In genomic region chr2:224881846-224882245, GRCh38 we compare ENCODE assay signal across 13 cellular contexts.
DNase-seq lines count a peak whose midpoint lies in the region; ATAC-seq lines count a peak whose summit lies in the region.
"Had no signal": no experiment of that assay in that cellular context is flagged by ENCODE, and none has a peak within 500 bp of the region (broad histone marks: within the 10 kb centered on the region; RNA-seq: fewer than 3 reads in every experiment).

No MANE protein-coding gene starts in this region.

- H3K36me3 Mint-ChIP-seq in activated T-helper 1 cell treated with anti-CD3 and anti-CD28 coated beads, Interleukin-12 subunit alpha, Interleukin-12 subunit beta, Interleukin-2, Interleukin-4 antibody, amounts not matched to agents 30 ng/mL and 10 ng/mL and 1 ng/mL, durations not matched to agents 14 hours and 24 hours and 36 hours (ENCODE audit: low read depth): peaks cover 76% of the 10 kb centered on the region

- H3K9me3 Mint-ChIP-seq in activated T-helper 1 cell treated with anti-CD3 and anti-CD28 coated beads, Interleukin-12 subunit alpha, Interleukin-12 subunit beta, Interleukin-2, Interleukin-4 antibody, amounts not matched to agents 30 ng/mL and 10 ng/mL and 1 ng/mL, durations not matched to agents 14 hours and 24 hours and 36 hours: no peaks in the 10 kb centered on the region

- H3K27me3 Mint-ChIP-seq in activated T-helper 1 cell treated with anti-CD3 and anti-CD28 coated beads, Interleukin-12 subunit alpha, Interleukin-12 subunit beta, Interleukin-2, Interleukin-4 antibody, amounts not matched to agents 30 ng/mL and 10 ng/mL and 1 ng/mL, durations not matched to agents 14 hours and 24 hours and 36 hours (ENCODE audit: insufficient read depth): no peaks in the 10 kb centered on the region

- no peak overlapping the region for H2AFZ ChIP-seq in ACC112 (ENCODE audit: low read length, unreplicated experiment)

- peak overlapping the region; percentile 97 for H3K27ac ChIP-seq in ACC112 (ENCODE audit: low read depth, low read length)
- H3K27ac ChIP-seq: C4-2B had no signal

- peaks cover 57% of the 10 kb centered on the region for H3K4me1 ChIP-seq in ACC112 (ENCODE audit: control insufficient read depth, insufficient read depth, low read length, unreplicated experiment)

- no peak for ATAC-seq in GM21526 (IDR thresholded peaks at IDR 0.05; ENCODE audit: low FRiP score, unreplicated experiment)

- peak overlapping the region; percentile 12 for H3K4me3 Mint-ChIP-seq in activated T-helper 1 cell treated with anti-CD3 and anti-CD28 coated beads, Interleukin-12 subunit alpha, Interleukin-12 subunit beta, Interleukin-2, Interleukin-4 antibody, amounts not matched to agents 30 ng/mL and 10 ng/mL and 1 ng/mL, durations not matched to agents 14 hours and 24 hours and 36 hours

- DNase-seq in EH (ENCODE audit: low read depth): peak; percentile 33
- DNase-seq in activated T-helper 1 cell treated with anti-CD3 and anti-CD28 coated beads, Interleukin-12 subunit alpha, Interleukin-12 subunit beta, Interleukin-2, Interleukin-4 antibody, amounts not matched to agents 30 ng/mL and 10 ng/mL and 1 ng/mL, durations not matched to agents 14 hours and 24 hours and 36 hours (ENCODE audit: low spot score): no peak
- DNase-seq in glomerular visceral epithelial cell (ENCODE audit: extremely low spot score): peak; percentile 51
- DNase-seq in GM03348 (ENCODE audit: low spot score): no peak
- no peak for DNase-seq in HCEC 1CT
- DNase-seq in NOMO-1 (lab: John Stamatoyannopoulos, UW; ENCODE audit: unreplicated experiment in 2 of 2): no peak
- DNase-seq: central memory CD4-positive, alpha-beta T cell; midbrain; posterior cingulate gyrus; T1000 had no signal

- H3K27ac Mint-ChIP-seq in activated T-helper 1 cell treated with anti-CD3 and anti-CD28 coated beads, Interleukin-12 subunit alpha, Interleukin-12 subunit beta, Interleukin-2, Interleukin-4 antibody, amounts not matched to agents 30 ng/mL and 10 ng/mL and 1 ng/mL, durations not matched to agents 14 hours and 24 hours and 36 hours: no peak overlapping the region

- no peaks in the 10 kb centered on the region for H3K79me2 ChIP-seq in ACC112 (ENCODE audit: control insufficient read depth, insufficient read depth, low read length, unreplicated experiment)

- no peaks in the 10 kb centered on the region for H3K27me3 ChIP-seq in ACC112 (ENCODE audit: insufficient read depth, low read length)

- intact Hi-C loops in activated T-helper 1 cell treated with anti-CD3 and anti-CD28 coated beads, Interleukin-12 subunit alpha, Interleukin-12 subunit beta, Interleukin-2, Interleukin-4 antibody, amounts not matched to agents 30 ng/mL and 10 ng/mL and 1 ng/mL, durations not matched to agents 14 hours and 24 hours and 36 hours (cut with micrococcal nuclease): no loop called here

- peak overlapping the region; percentile 39 for H3K4me3 ChIP-seq in ACC112 (ENCODE audit: low read depth, low read length)

- H3K4me1 Mint-ChIP-seq in activated T-helper 1 cell treated with anti-CD3 and anti-CD28 coated beads, Interleukin-12 subunit alpha, Interleukin-12 subunit beta, Interleukin-2, Interleukin-4 antibody, amounts not matched to agents 30 ng/mL and 10 ng/mL and 1 ng/mL, durations not matched to agents 14 hours and 24 hours and 36 hours (ENCODE audit: low read depth): peaks cover 58% of the 10 kb centered on the region

- H3K36me3 ChIP-seq in ACC112 (ENCODE audit: insufficient read depth, low read length): peaks cover 32% of the 10 kb centered on the region

Comparison
In these comparisons a context has a peak if more than half of its experiments do, and no peak if none do; other contexts are left out.
1. DNase-seq: peak in EH (single experiment) and glomerular visceral epithelial cell (single experiment); none in activated T-helper 1 cell treated with anti-CD3 and anti-CD28 coated beads, Interleukin-12 subunit alpha, Interleukin-12 subunit beta, Interleukin-2, Interleukin-4 antibody, amounts not matched to agents 30 ng/mL and 10 ng/mL and 1 ng/mL, durations not matched to agents 14 hours and 24 hours and 36 hours (single experiment), GM03348 (single experiment), HCEC 1CT (single experiment) and NOMO-1 (0 of 2).